8 cellular contexts compared by ENCODE assay signal in the genomic region with DNA sequence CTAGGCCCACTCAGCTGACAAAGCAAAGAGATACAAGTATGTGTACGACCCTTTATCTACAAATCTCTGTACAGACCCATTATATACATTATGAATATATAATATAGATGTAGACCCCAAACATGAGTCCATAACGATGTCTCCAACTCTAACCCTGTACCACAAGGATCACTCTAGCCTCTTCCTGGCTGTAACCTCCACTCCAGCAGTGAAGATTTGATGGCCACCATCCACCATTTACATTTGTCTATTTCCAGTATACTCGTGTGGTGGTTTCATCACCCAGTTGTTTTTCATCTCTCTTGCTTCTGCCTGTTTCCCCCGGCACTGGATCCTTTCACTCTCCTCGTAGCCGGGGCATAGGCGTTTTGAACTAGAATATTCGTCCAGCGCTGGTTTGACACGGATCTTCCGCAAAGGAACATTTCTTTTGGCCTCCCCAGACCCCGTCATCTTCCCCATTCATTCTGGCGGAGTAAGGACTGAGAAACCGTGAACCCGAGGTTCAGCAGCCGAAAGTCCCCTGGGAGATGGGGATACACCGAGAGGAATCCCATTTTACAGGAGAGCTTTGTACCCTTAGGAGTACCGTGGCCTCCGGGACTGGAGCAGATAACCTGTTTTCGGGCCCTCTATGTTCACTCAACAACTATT. TPM values are rescaled to one million over a fixed set of nuclear protein-coding genes. Genes with fewer than 3 reads are reported as not detected.
DNase-seq lines count a peak whose midpoint lies in the region; ATAC-seq, FAIRE-seq and TF ChIP-seq lines count a peak whose summit lies in the region.

No MANE protein-coding gene starts in this region.

- H3K9me3 Mint-ChIP-seq in activated CD4-positive, alpha-beta T cell treated with anti-CD3 and anti-CD28 coated beads, Interleukin-2, amount 10 ng/mL, durations not matched to agents 24 days and 14 days = peaks cover 11% of the 10 kb centered on the region
- no peaks in the 10 kb centered on the region for H3K9me3 Mint-ChIP-seq in activated naive CD8-positive, alpha-beta T cell treated with anti-CD3 and anti-CD28 coated beads, Interleukin-2, amount 50 U/mL, for 24 hours

- WGBS in thymus = 12% methylated on average over 20 of the region's 20 CpGs

- H3K9me3 ChIP-seq in kidney (ENCODE audit: control insufficient read depth in 1 of 2, low read length in 2 of 2) = no peaks in the 10 kb centered on the region
- H3K9me3 ChIP-seq in thymus (ENCODE audit: control insufficient read depth) = no peaks in the 10 kb centered on the region

- no peak for FAIRE-seq in kidney (lab: Jason Lieb, UNC)

- H3K4me1 ChIP-seq in kidney (ENCODE audit: control insufficient read depth in 1 of 2, insufficient read depth in 1 of 2, low read depth in 1 of 2, low read length in 2 of 2) (peaks cover 11 to 16% of the 10 kb centered on the region in 2 donors), thymus (ENCODE audit: control insufficient read depth, insufficient read depth, low read length) (peaks cover 11% of the 10 kb centered on the region)

- H3K4me3 Mint-ChIP-seq in activated CD4-positive, alpha-beta T cell treated with anti-CD3 and anti-CD28 coated beads, Interleukin-2, amount 10 ng/mL, durations not matched to agents 24 days and 14 days = peak overlapping the region; percentile 76
- peak overlapping the region; percentile 74 for H3K4me3 Mint-ChIP-seq in activated naive CD8-positive, alpha-beta T cell treated with anti-CD3 and anti-CD28 coated beads, Interleukin-2, amount 50 U/mL, for 24 hours

- H3K27ac Mint-ChIP-seq in activated CD4-positive, alpha-beta T cell treated with anti-CD3 and anti-CD28 coated beads, Interleukin-2, amount 10 ng/mL, durations not matched to agents 24 days and 14 days = no peak overlapping the region
- peak overlapping the region; percentile 47 for H3K27ac Mint-ChIP-seq in activated naive CD8-positive, alpha-beta T cell treated with anti-CD3 and anti-CD28 coated beads, Interleukin-2, amount 50 U/mL, for 24 hours

- H3K9ac ChIP-seq in kidney (ENCODE audit: low read length in 2 of 2) = peak overlapping the region; percentile 29 to 80

- peaks cover 10% of the 10 kb centered on the region for H3K4me1 Mint-ChIP-seq in activated CD4-positive, alpha-beta T cell treated with anti-CD3 and anti-CD28 coated beads, Interleukin-2, amount 10 ng/mL, durations not matched to agents 24 days and 14 days
- H3K4me1 Mint-ChIP-seq in activated naive CD8-positive, alpha-beta T cell treated with anti-CD3 and anti-CD28 coated beads, Interleukin-2, amount 50 U/mL, for 24 hours = peaks cover 11% of the 10 kb centered on the region

- H3K27ac ChIP-seq in kidney (ENCODE audit: low read depth in 2 of 2, low read length in 2 of 2) (peak overlapping the region; percentile 79 to 86), thymus (ENCODE audit: low read depth) (peak overlapping the region; percentile 84)

- ATAC-seq in HG02981 (IDR thresholded peaks at IDR 0.05; ENCODE audit: unreplicated experiment) = peak; percentile 1
- peak; percentile 3 for ATAC-seq in activated naive CD8-positive, alpha-beta T cell treated with anti-CD3 and anti-CD28 coated beads, Interleukin-2, amount 50 U/mL, for 24 hours

- H3K27me3 ChIP-seq in thymus (ENCODE audit: control insufficient read depth, insufficient read depth) = peaks cover 10% of the 10 kb centered on the region

- H3K27me3 Mint-ChIP-seq in activated CD4-positive, alpha-beta T cell treated with anti-CD3 and anti-CD28 coated beads, Interleukin-2, amount 10 ng/mL, durations not matched to agents 24 days and 14 days = peaks cover 55% of the 10 kb centered on the region
- peaks cover 60% of the 10 kb centered on the region for H3K27me3 Mint-ChIP-seq in activated naive CD8-positive, alpha-beta T cell treated with anti-CD3 and anti-CD28 coated beads, Interleukin-2, amount 50 U/mL, for 24 hours

- H3K36me3 ChIP-seq in kidney (ENCODE audit: control insufficient read depth in 1 of 2, insufficient read depth in 2 of 2, low read length in 2 of 2) (no peaks in the 10 kb centered on the region), thymus (ENCODE audit: control insufficient read depth, insufficient read depth) (no peaks in the 10 kb centered on the region)

- H3K4me3 ChIP-seq in kidney (ENCODE audit: low read length in 2 of 2) (peak overlapping the region; percentile 73 to 86), thymus (ENCODE audit: low read length) (peak overlapping the region; percentile 91)

- intact Hi-C loops in activated CD4-positive, alpha-beta T cell treated with anti-CD3 and anti-CD28 coated beads, Interleukin-2, amount 10 ng/mL, durations not matched to agents 24 days and 14 days (cut with micrococcal nuclease) = loop anchor here (2.0 to 10.0 kb wide), 4 partner anchors 34 to 732 kb away; partner anchors contain the start of genes ANKH and OTULIN
- intact Hi-C loops in kidney (cut with DNase I) = no loop called here

- H3K36me3 Mint-ChIP-seq in activated CD4-positive, alpha-beta T cell treated with anti-CD3 and anti-CD28 coated beads, Interleukin-2, amount 10 ng/mL, durations not matched to agents 24 days and 14 days (ENCODE audit: low read depth) = peaks cover 4% of the 10 kb centered on the region
- H3K36me3 Mint-ChIP-seq in activated naive CD8-positive, alpha-beta T cell treated with anti-CD3 and anti-CD28 coated beads, Interleukin-2, amount 50 U/mL, for 24 hours (ENCODE audit: low read depth) = no peaks in the 10 kb centered on the region

- DNase-seq in activated CD4-positive, alpha-beta T cell treated with anti-CD3 and anti-CD28 coated beads, Interleukin-2, amount 10 ng/mL, durations not matched to agents 24 days and 14 days = no peak
- no peak for DNase-seq in activated CD4-positive, alpha-beta T cell treated with anti-CD3 and anti-CD28 coated beads for 4 hours
- DNase-seq in activated naive CD8-positive, alpha-beta T cell treated with anti-CD3 and anti-CD28 coated beads, Interleukin-2, amount 50 U/mL, for 24 hours = no peak
- DNase-seq in kidney (no peak), GM13976 (ENCODE audit: low spot score) (no peak)
- no peak for DNase-seq in stimulated activated CD4-positive, alpha-beta T cell treated with anti-CD3 and anti-CD28 coated beads, Interleukin-4, amount 100 ng/mL, for 1 hour

- in situ Hi-C loops in GM13976 (cut with MboI; ENCODE audit: low sequenced_read_pairs, unreplicated experiment) = no loop called here

- no peak for TF ChIP-seq CTCF in kidney (IDR thresholded peaks at IDR 0.05; ENCODE audit: borderline replicate concordance, extremely low read depth, insufficient read depth)
- TF ChIP-seq CTCF in GM13976 (IDR thresholded peaks at IDR 0.05; ENCODE audit: borderline replicate concordance, control extremely low read depth, extremely low read depth, insufficient read depth, missing control alignments) = no peak

RNA-seq across cellular contexts. Expression of gene TRIO, which starts 0.8 kb away (rescaled TPM):
- 8.7 and 14.0 TPM in 2 replicates for total RNA-seq in activated CD4-positive, alpha-beta T cell treated with anti-CD3 and anti-CD28 coated beads, Interleukin-2, amount 10 ng/mL, durations not matched to agents 24 days and 14 days
- total RNA-seq in kidney = 149 TPM
- polyA plus RNA-seq in kidney (ENCODE audit: insufficient read depth, low read depth, low replicate concordance) (9.5 TPM), thymus (52.1 TPM)
